ENCODE assay signal across 16 cellular contexts in genomic region chr10:112362833-112363232, GRCh38. TPM values are rescaled to one million over a fixed set of nuclear protein-coding genes. Genes with fewer than 3 reads are reported as not detected.
DNase-seq lines count a peak whose midpoint lies in the region; ATAC-seq and TF ChIP-seq lines count a peak whose summit lies in the region.
"Had no signal": no experiment of that assay in that cellular context is flagged by ENCODE, and none has a peak within 500 bp of the region (broad histone marks: within the 10 kb centered on the region; RNA-seq: fewer than 3 reads in every experiment).

No MANE protein-coding gene starts in this region.

- POLR2A ChIA-PET in activated CD8-positive, alpha-beta T cell treated with anti-CD3 and anti-CD28 coated beads for 36 hours (lab: Charles Lee), result no interaction called here

- H3K4me3 ChIP-seq in adrenal gland (no peak overlapping the region), left ventricle myocardium inferior (no peak overlapping the region)
- H3K4me3 ChIP-seq: body of pancreas, skin epidermis had no signal

- DNase-seq in adrenal gland (peak; percentile 76 to 94 (median 91)), left ventricle myocardium inferior (peak; percentile 71), pulmonary artery endothelial cell (ENCODE audit: low read depth, low spot score) (peak; percentile 29), NCI-H2081 (lab: John Stamatoyannopoulos, UW) (no peak), NCI-H1092 (lab: John Stamatoyannopoulos, UW) (no peak)
- DNase-seq in activated CD8-positive, alpha-beta T cell treated with anti-CD3 and anti-CD28 coated beads for 36 hours, result no peak
- DNase-seq: activated CD4-positive, alpha-beta T cell treated with anti-CD3 and anti-CD28 coated beads for 36 hours; activated T-cell treated with anti-CD3 and anti-CD28 coated beads, Interleukin-2, amount 50 U/mL, for 24 hours; body of pancreas; NCI-H1092 treated with DMSO at 0.1 percent for 48 hours; T-helper 2 cell had no signal

- WGBS in adrenal gland, 4 donors, result 31 to 37% (median 35%) methylated on average over 8 of the region's 8 CpGs

- peaks cover 24 to 39% of the 10 kb centered on the region in 2 donors for H3K4me1 ChIP-seq in adrenal gland (replicated peaks in 1 of 2)
- peaks cover 78% of the 10 kb centered on the region for H3K4me1 ChIP-seq in left ventricle myocardium inferior
- H3K4me1 ChIP-seq: body of pancreas had no signal

- ATAC-seq in activated CD8-positive, alpha-beta T cell treated with anti-CD3 and anti-CD28 coated beads for 36 hours, result no peak
- ATAC-seq in HG03175 (IDR thresholded peaks at IDR 0.05; ENCODE audit: unreplicated experiment), result no peak
- ATAC-seq: activated CD4-positive, alpha-beta T cell treated with anti-CD3 and anti-CD28 coated beads for 36 hours had no signal

- CTCF ChIA-PET in activated CD8-positive, alpha-beta T cell treated with anti-CD3 and anti-CD28 coated beads for 36 hours (lab: Charles Lee), result no interaction called here

- H3K36me3 Mint-ChIP-seq in activated CD8-positive, alpha-beta T cell treated with anti-CD3 and anti-CD28 coated beads for 36 hours (ENCODE audit: low read depth), result no peaks in the 10 kb centered on the region

- H3K27me3 ChIP-seq in adrenal gland (no peaks in the 10 kb centered on the region), left ventricle myocardium inferior (ENCODE audit: low read depth) (no peaks in the 10 kb centered on the region)
- H3K27me3 ChIP-seq: body of pancreas had no signal

- peak overlapping the region; percentile 92 for H3K27ac ChIP-seq in C4-2B
- H3K27ac ChIP-seq in adrenal gland, result peak overlapping the region; percentile 31 to 86 (median 61)
- H3K27ac ChIP-seq in left ventricle myocardium inferior (replicated peaks), result peak overlapping the region; percentile 91
- H3K27ac ChIP-seq: body of pancreas had no signal

- H3K27me3 Mint-ChIP-seq in activated CD8-positive, alpha-beta T cell treated with anti-CD3 and anti-CD28 coated beads for 36 hours, result no peaks in the 10 kb centered on the region
- H3K27me3 Mint-ChIP-seq: activated CD4-positive, alpha-beta T cell treated with anti-CD3 and anti-CD28 coated beads for 36 hours had no signal

- H3K4me1 Mint-ChIP-seq in activated CD8-positive, alpha-beta T cell treated with anti-CD3 and anti-CD28 coated beads for 36 hours (ENCODE audit: low read depth), result no peaks in the 10 kb centered on the region
- H3K4me1 Mint-ChIP-seq: activated CD4-positive, alpha-beta T cell treated with anti-CD3 and anti-CD28 coated beads for 36 hours had no signal

- no peak for TF ChIP-seq POLR2A in adrenal gland (IDR thresholded peaks at IDR 0.05)

- no peaks in the 10 kb centered on the region for H3K9me3 ChIP-seq in adrenal gland (replicated peaks in 1 of 3)
- no peaks in the 10 kb centered on the region for H3K9me3 ChIP-seq in left ventricle myocardium inferior (replicated peaks)
- H3K9me3 ChIP-seq: body of pancreas had no signal

- TF ChIP-seq CTCF in C4-2B (conservative IDR thresholded peaks at IDR 0.05) (no peak), adrenal gland (IDR thresholded peaks at IDR 0.05) (no peak), left ventricle myocardium inferior (IDR thresholded peaks at IDR 0.05; ENCODE audit: borderline replicate concordance) (no peak)
- TF ChIP-seq CTCF in activated CD8-positive, alpha-beta T cell treated with anti-CD3 and anti-CD28 coated beads for 36 hours (IDR thresholded peaks at IDR 0.05), result no peak

- intact Hi-C loops in adrenal gland (cut with DNase I), result no loop called here
- intact Hi-C loops in left ventricle myocardium inferior (cut with micrococcal nuclease), result no loop called here
- intact Hi-C loops in activated CD8-positive, alpha-beta T cell treated with anti-CD3 and anti-CD28 coated beads for 36 hours (cut with micrococcal nuclease), result no loop called here

- no peaks in the 10 kb centered on the region for H3K9me3 Mint-ChIP-seq in activated CD8-positive, alpha-beta T cell treated with anti-CD3 and anti-CD28 coated beads for 36 hours
- H3K9me3 Mint-ChIP-seq: activated T-cell treated with anti-CD3 and anti-CD28 coated beads, Interleukin-2, amount 50 U/mL, for 24 hours; neural crest cell had no signal

- H3K27ac Mint-ChIP-seq in activated CD8-positive, alpha-beta T cell treated with anti-CD3 and anti-CD28 coated beads for 36 hours, result no peak overlapping the region
- H3K27ac Mint-ChIP-seq: activated CD4-positive, alpha-beta T cell treated with anti-CD3 and anti-CD28 coated beads for 36 hours; activated T-cell treated with anti-CD3 and anti-CD28 coated beads, Interleukin-2, amount 50 U/mL, for 24 hours had no signal

- H3K4me3 Mint-ChIP-seq in activated CD8-positive, alpha-beta T cell treated with anti-CD3 and anti-CD28 coated beads for 36 hours, result no peak overlapping the region
- H3K4me3 Mint-ChIP-seq: activated CD4-positive, alpha-beta T cell treated with anti-CD3 and anti-CD28 coated beads for 36 hours; activated T-cell treated with anti-CD3 and anti-CD28 coated beads, Interleukin-2, amount 50 U/mL, for 24 hours; neural crest cell had no signal

- H3K36me3 ChIP-seq in adrenal gland (replicated peaks in 1 of 2) (no peaks in the 10 kb centered on the region), left ventricle myocardium inferior (no peaks in the 10 kb centered on the region)

RNA-seq across cellular contexts. Expression of gene ACSL5, which starts 11.1 kb away (rescaled TPM):
- total RNA-seq in adrenal gland (1 to 10 TPM; 2.1 to 8.6 (median 6.7) TPM), left ventricle myocardium inferior (5.6 TPM), pulmonary artery endothelial cell (11.9 and 22.7 TPM in 2 replicates)
- polyA plus RNA-seq in adrenal gland, result 1 to 10 TPM; 4.9 to 7.5 (median 7.4) TPM
- 10 to 100 TPM; 33.7 to 34.1 TPM for total RNA-seq in activated CD8-positive, alpha-beta T cell treated with anti-CD3 and anti-CD28 coated beads for 36 hours
- total RNA-seq: NCI-H460, neural crest cell had no signal

Comparison
In these comparisons a context has a peak if more than half of its experiments do, and no peak if none do; other contexts are left out.
1. DNase-seq: peak in adrenal gland (7 of 7), left ventricle myocardium inferior (single experiment) and pulmonary artery endothelial cell (single experiment); none in activated CD8-positive, alpha-beta T cell treated with anti-CD3 and anti-CD28 coated beads for 36 hours (single experiment), NCI-H2081 (0 of 2) and NCI-H1092 (single experiment).
2. Peak in every context shown above with its lines, with median percentiles within 50 percentile points of each other: H3K27ac ChIP-seq.